In the genomic region with DNA sequence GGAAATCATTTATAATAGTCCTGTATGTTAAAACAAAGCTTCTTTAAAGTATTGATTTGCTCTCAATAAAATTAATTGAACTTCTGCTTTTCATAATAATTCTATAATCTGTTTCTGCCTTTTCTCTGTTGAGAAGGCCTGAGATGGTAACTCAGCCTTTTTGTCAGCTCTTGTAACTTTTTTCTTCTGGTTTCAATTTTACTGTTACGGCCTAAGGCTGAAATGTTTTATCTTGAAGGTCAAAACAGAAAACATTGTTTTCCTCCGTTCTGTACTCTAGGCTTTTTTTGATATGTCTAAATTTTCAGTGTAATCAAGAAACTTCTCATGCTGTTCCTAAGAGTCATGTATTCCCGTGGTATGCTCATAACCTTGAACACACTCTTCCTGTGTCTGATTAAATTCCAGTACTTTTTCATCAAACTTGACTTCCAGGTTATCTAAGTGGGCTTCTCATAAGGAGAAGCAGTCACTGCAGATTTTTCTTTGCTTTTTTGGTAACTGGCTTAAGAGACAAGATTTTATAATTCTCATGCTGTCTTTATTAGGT, we compare ENCODE assay signal across 17 cellular contexts.
"Had no signal": no experiment of that assay in that cellular context is flagged by ENCODE, and none has a peak within 500 bp of the region (broad histone marks: within the 10 kb centered on the region; RNA-seq: fewer than 3 reads in every experiment).

No MANE protein-coding gene starts in this region.

- H3K4me1 ChIP-seq: gastrocnemius medialis, heart left ventricle, stomach had no signal

- H3K9me3 ChIP-seq: gastrocnemius medialis, heart left ventricle, stomach, thoracic aorta had no signal

- H3K27ac ChIP-seq: brain microvascular endothelial cell, gastrocnemius medialis, heart left ventricle, stomach, thoracic aorta, VCaP had no signal

- H3K4me3 ChIP-seq: gastrocnemius medialis, heart left ventricle, lung, stomach, thoracic aorta had no signal

- DNase-seq: activated CD4-positive, alpha-beta T cell treated with anti-CD3 and anti-CD28 coated beads for 1 hour; activated CD4-positive, alpha-beta T cell treated with anti-CD3 and anti-CD28 coated beads, Interleukin-2, amount 50 U/mL, for 4 hours; activated effector memory CD4-positive, alpha-beta T cell treated with anti-CD3 and anti-CD28 coated beads, Interleukin-2, amount 50 U/mL, for 16 hours; activated T-cell treated with anti-CD3 and anti-CD28 coated beads, Interleukin-2, amount 50 U/mL, for 1 hour; anterior cingulate cortex; brain microvascular endothelial cell; effector memory CD4-positive, alpha-beta T cell; gastrocnemius medialis; heart left ventricle; left cardiac atrium; stomach; T-helper 1 cell; T1000 had no signal

- H3K27me3 ChIP-seq: brain microvascular endothelial cell, stomach had no signal

- H3K36me3 ChIP-seq: brain microvascular endothelial cell, gastrocnemius medialis, heart left ventricle, stomach, thoracic aorta had no signal

- ATAC-seq: gastrocnemius medialis, heart left ventricle, left cardiac atrium, sciatic nerve had no signal
